ENCODE assay signal across 8 cellular contexts in genomic region chr3:152302521-152303021, GRCh38. TPM values are rescaled to one million over a fixed set of nuclear protein-coding genes. Genes with fewer than 3 reads are reported as not detected.
DNase-seq lines count a peak whose midpoint lies in the region; ATAC-seq and TF ChIP-seq lines count a peak whose summit lies in the region.

No MANE protein-coding gene starts in this region.

- no peak overlapping the region for H3K4me3 ChIP-seq in BLaER1 treated with 17β-estradiol and CSF1 and Interleukin-3, amounts not matched to agents 10 nM and 100 nM
- H3K4me3 ChIP-seq in stomach, result peak overlapping the region in 3 of 4 donors; percentile 37

- CTCF ChIA-PET in WTC11 (lab: Charles Lee), result interaction anchor here (0.7 kb wide), 1 partner anchor 289 kb away, joined by 3 read pairs; no protein-coding TSS in a partner anchor

- POLR2A ChIA-PET in WTC11 (lab: Charles Lee), result no interaction called here

- peak overlapping the region; percentile 3 to 69 (median 43); a peak in 18 of 22 replicates for H3K4me2 ChIP-seq in BLaER1 treated with 17β-estradiol and CSF1 and Interleukin-3, amounts not matched to agents 10 nM and 100 nM

- ATAC-seq in GM19452 (IDR thresholded peaks at IDR 0.05; ENCODE audit: unreplicated experiment), result peak; percentile 61
- peak; percentile 68 for ATAC-seq in HG03378 (IDR thresholded peaks at IDR 0.05; ENCODE audit: unreplicated experiment)
- ATAC-seq in WTC11, result no peak
- peak; percentile 74 for ATAC-seq in left ventricle myocardium superior

- H3K27me3 Mint-ChIP-seq in WTC11 (ENCODE audit: low read depth), result no peaks in the 10 kb centered on the region

- no peaks in the 10 kb centered on the region for H3K36me3 Mint-ChIP-seq in WTC11

- peaks cover 23 to 53% (median 31%) of the 10 kb centered on the region in 10 experiments for H3K4me1 ChIP-seq in BLaER1 treated with 17β-estradiol and CSF1 and Interleukin-3, amounts not matched to agents 10 nM and 100 nM
- H3K4me1 ChIP-seq in stomach, result peaks cover 20 to 99% (median 64%) of the 10 kb centered on the region in 4 donors

- H4K20me1 ChIP-seq in BLaER1 treated with 17β-estradiol and CSF1 and Interleukin-3, amounts not matched to agents 10 nM and 100 nM, result peaks cover 6 to 65% (median 21%) of the 10 kb centered on the region in 11 experiments; a peak in 14 of 22 replicates

- WGBS in stomach, 5 donors, result 40 to 59% (median 50%) methylated on average over 4 of the region's 4 CpGs

- no peak for TF ChIP-seq POLR2A in stomach (IDR thresholded peaks at IDR 0.05)

- H3K27ac Mint-ChIP-seq in WTC11, result peak overlapping the region; percentile 39; the same call in 1 of the 2 replicates

- no peaks in the 10 kb centered on the region for H3K27me3 ChIP-seq in BLaER1 treated with 17β-estradiol and CSF1 and Interleukin-3, amounts not matched to agents 10 nM and 100 nM
- H3K27me3 ChIP-seq in stomach, result no peaks in the 10 kb centered on the region

- H3K9ac ChIP-seq in BLaER1 treated with 17β-estradiol and CSF1 and Interleukin-3, amounts not matched to agents 10 nM and 100 nM, result peak overlapping the region in 7 of 11 experiments; percentile 6 to 42 (median 13); a peak in 3 of 22 replicates

- TF ChIP-seq CTCF in WTC11 (IDR thresholded peaks at IDR 0.05) (no peak), stomach (IDR thresholded peaks at IDR 0.05) (no peak)

- H3K36me3 ChIP-seq in BLaER1 treated with 17β-estradiol and CSF1 and Interleukin-3, amounts not matched to agents 10 nM and 100 nM, result peaks cover 42 to 82% (median 63%) of the 10 kb centered on the region in 11 experiments
- H3K36me3 ChIP-seq in stomach, result peaks cover 0 to 16% (median 12%) of the 10 kb centered on the region in 4 donors

- peaks cover 90% of the 10 kb centered on the region for H3K4me1 Mint-ChIP-seq in WTC11

- TF ChIP-seq EP300 in stomach (IDR thresholded peaks at IDR 0.05), result no peak

- H3K9me3 Mint-ChIP-seq in WTC11, result no peaks in the 10 kb centered on the region

- no peak for DNase-seq in WTC11 (ENCODE audit: low spot score)
- peak; percentile 59 for DNase-seq in left ventricle myocardium superior
- DNase-seq in stomach, result no peak
- DNase-seq in iPS-NIHi7 (ENCODE audit: extremely low spot score), result no peak
- no peak for DNase-seq in NCI-H1436 treated with DMSO at 0.1 percent for 48 hours (lab: John Stamatoyannopoulos, UW)

- intact Hi-C loops in left ventricle myocardium superior (cut with micrococcal nuclease) (no loop called here), stomach (cut with DNase I; ENCODE audit: low total_unique reads) (no loop called here)

- H3K4me3 Mint-ChIP-seq in WTC11, result no peak overlapping the region

- peak overlapping the region in 10 of 11 experiments; percentile 49 to 72 (median 64); a peak in 20 of 22 replicates for H3K27ac ChIP-seq in BLaER1 treated with 17β-estradiol and CSF1 and Interleukin-3, amounts not matched to agents 10 nM and 100 nM
- peak overlapping the region in 4 of 5 donors; percentile 55 to 86 (median 70) for H3K27ac ChIP-seq in stomach

- peaks cover 0 to 17% (median 8%) of the 10 kb centered on the region in 11 experiments; a peak in 9 of 22 replicates for H3K9me3 ChIP-seq in BLaER1 treated with 17β-estradiol and CSF1 and Interleukin-3, amounts not matched to agents 10 nM and 100 nM (replicated peaks in 1 of 11)
- H3K9me3 ChIP-seq in stomach, result no peaks in the 10 kb centered on the region

TF ChIP-seq in WTC11, 78 proteins besides CTCF, POLR2A, EP300 and RAD21 (continues in another document):
- TF ChIP-seq E2F1 (CRISPR knock-in tag; IDR thresholded peaks at IDR 0.05) (no peak), GABPB1 (CRISPR knock-in tag; IDR thresholded peaks at IDR 0.05) (no peak), AFF4 (CRISPR knock-in tag; IDR thresholded peaks at IDR 0.05; ENCODE audit: borderline replicate concordance) (no peak), MLX (CRISPR knock-in tag; IDR thresholded peaks at IDR 0.05) (no peak), KAT7 (CRISPR knock-in tag; IDR thresholded peaks at IDR 0.05; ENCODE audit: borderline replicate concordance) (no peak), ZNF281 (CRISPR knock-in tag; IDR thresholded peaks at IDR 0.05) (no peak), ZNF671 (CRISPR knock-in tag; IDR thresholded peaks at IDR 0.05) (no peak), JAZF1 (CRISPR knock-in tag; IDR thresholded peaks at IDR 0.05) (no peak), NR3C1 (CRISPR knock-in tag; conservative IDR thresholded peaks at IDR 0.05; ENCODE audit: low read depth) (no peak), ZNF263 (CRISPR knock-in tag; IDR thresholded peaks at IDR 0.05; ENCODE audit: low read depth) (no peak), ATF3 (CRISPR knock-in tag; conservative IDR thresholded peaks at IDR 0.05) (no peak), PREB (CRISPR knock-in tag; IDR thresholded peaks at IDR 0.05; ENCODE audit: borderline replicate concordance) (no peak)

RNA-seq across cellular contexts. Expression of gene MBNL1, which starts 33.8 kb away (rescaled TPM):
- total RNA-seq in WTC11 (2021), result 16.0 to 20.4 TPM (median 17.8 TPM) in 3 replicates
- 172 TPM for total RNA-seq in left ventricle myocardium superior
- 100 to 1,000 TPM in 4 of 5 donors, 10 to 100 TPM in 1; 95.0 to 379 (median 325) TPM for total RNA-seq in stomach
- polyA plus RNA-seq in stomach, result 10 to 100 TPM; 25.7 to 39.3 (median 29.2) TPM

Comparison
In these comparisons a context has a peak if more than half of its experiments do, and no peak if none do; other contexts are left out.
1. H3K4me3 ChIP-seq: peak in stomach (3 of 4); none in BLaER1 treated with 17β-estradiol and CSF1 and Interleukin-3, amounts not matched to agents 10 nM and 100 nM (0 of 10).